8 cellular contexts compared by ENCODE assay signal in genomic region chrX:19747672-19748610, GRCh38.
DNase-seq lines count a peak whose midpoint lies in the region; ATAC-seq and TF ChIP-seq lines count a peak whose summit lies in the region.

No MANE protein-coding gene starts in this region.

- POLR2A ChIA-PET in WTC11 (lab: Charles Lee), result no interaction called here

- peak; percentile 36 for ATAC-seq in HG02981 (IDR thresholded peaks at IDR 0.05; ENCODE audit: unreplicated experiment)
- no peak for ATAC-seq in WTC11

- H3K4me3 ChIP-seq in GM12865 (ENCODE audit: low read depth, low read length) (peak overlapping the region; percentile 47), H7 (ENCODE audit: insufficient read depth, low read depth, low read length) (no peak overlapping the region)

- H3K27ac Mint-ChIP-seq in WTC11, result peak overlapping the region; percentile 27; the same call in 1 of the 2 replicates

- peaks cover 11% of the 10 kb centered on the region for H3K9me3 Mint-ChIP-seq in WTC11

- TF ChIP-seq CTCF in GM12865 (IDR thresholded peaks at IDR 0.05; ENCODE audit: insufficient read depth, low read depth, low read length, missing control alignments) (no peak), WTC11 (IDR thresholded peaks at IDR 0.05) (no peak)

- CTCF ChIA-PET in WTC11 (lab: Charles Lee), result interaction anchor here (0.6 kb wide), 1 partner anchor 141 kb away, joined by 4 read pairs; no protein-coding TSS in a partner anchor

- H3K36me3 Mint-ChIP-seq in WTC11, result no peaks in the 10 kb centered on the region

- peak; percentile 86 for DNase-seq in GM12865 (ENCODE audit: low read depth)
- no peak for DNase-seq in WTC11 (ENCODE audit: low spot score)
- peak; percentile 63 for DNase-seq in effector CD4-positive, alpha-beta T cell
- DNase-seq in stimulated activated CD8-positive, alpha-beta memory T cell treated with anti-CD3 and anti-CD28 coated beads, Interleukin-4, amount 100 ng/mL, for 24 hours (ENCODE audit: low read depth), result peak; percentile 41
- DNase-seq in H7, result no peak
- no peak for DNase-seq in RPMI8226
- no peak for DNase-seq in NCI-H146 treated with DMSO at 0.1 percent for 48 hours (lab: John Stamatoyannopoulos, UW; ENCODE audit: unreplicated experiment)

- no peaks in the 10 kb centered on the region for H3K27me3 ChIP-seq in H7 (ENCODE audit: control insufficient read depth, insufficient read depth, low read length)

- no peak overlapping the region for H3K4me3 Mint-ChIP-seq in WTC11

- peaks cover 10% of the 10 kb centered on the region; the same call in 1 of the 2 replicates for H3K4me1 Mint-ChIP-seq in WTC11

- H3K27me3 Mint-ChIP-seq in WTC11 (ENCODE audit: low read depth), result no peaks in the 10 kb centered on the region

- no peaks in the 10 kb centered on the region for H3K36me3 ChIP-seq in H7 (replicated peaks; ENCODE audit: control insufficient read depth, insufficient read depth, low read length)

TF ChIP-seq in WTC11, 78 proteins besides CTCF, POLR2A, EP300 and RAD21:
- TF ChIP-seq CDX4 (CRISPR knock-in tag; IDR thresholded peaks at IDR 0.05; ENCODE audit: borderline replicate concordance) (no peak), ATF6 (CRISPR knock-in tag; IDR thresholded peaks at IDR 0.05) (no peak)

Comparison
In these comparisons a context has a peak if more than half of its experiments do, and no peak if none do; other contexts are left out.
1. DNase-seq: peak in GM12865 (single experiment), effector CD4-positive, alpha-beta T cell (single experiment) and stimulated activated CD8-positive, alpha-beta memory T cell treated with anti-CD3 and anti-CD28 coated beads, Interleukin-4, amount 100 ng/mL, for 24 hours (single experiment); none in WTC11 (single experiment), H7 (single experiment), RPMI8226 (single experiment) and NCI-H146 treated with DMSO at 0.1 percent for 48 hours (single experiment).